9 cellular contexts compared by ENCODE assay signal in the genomic region with DNA sequence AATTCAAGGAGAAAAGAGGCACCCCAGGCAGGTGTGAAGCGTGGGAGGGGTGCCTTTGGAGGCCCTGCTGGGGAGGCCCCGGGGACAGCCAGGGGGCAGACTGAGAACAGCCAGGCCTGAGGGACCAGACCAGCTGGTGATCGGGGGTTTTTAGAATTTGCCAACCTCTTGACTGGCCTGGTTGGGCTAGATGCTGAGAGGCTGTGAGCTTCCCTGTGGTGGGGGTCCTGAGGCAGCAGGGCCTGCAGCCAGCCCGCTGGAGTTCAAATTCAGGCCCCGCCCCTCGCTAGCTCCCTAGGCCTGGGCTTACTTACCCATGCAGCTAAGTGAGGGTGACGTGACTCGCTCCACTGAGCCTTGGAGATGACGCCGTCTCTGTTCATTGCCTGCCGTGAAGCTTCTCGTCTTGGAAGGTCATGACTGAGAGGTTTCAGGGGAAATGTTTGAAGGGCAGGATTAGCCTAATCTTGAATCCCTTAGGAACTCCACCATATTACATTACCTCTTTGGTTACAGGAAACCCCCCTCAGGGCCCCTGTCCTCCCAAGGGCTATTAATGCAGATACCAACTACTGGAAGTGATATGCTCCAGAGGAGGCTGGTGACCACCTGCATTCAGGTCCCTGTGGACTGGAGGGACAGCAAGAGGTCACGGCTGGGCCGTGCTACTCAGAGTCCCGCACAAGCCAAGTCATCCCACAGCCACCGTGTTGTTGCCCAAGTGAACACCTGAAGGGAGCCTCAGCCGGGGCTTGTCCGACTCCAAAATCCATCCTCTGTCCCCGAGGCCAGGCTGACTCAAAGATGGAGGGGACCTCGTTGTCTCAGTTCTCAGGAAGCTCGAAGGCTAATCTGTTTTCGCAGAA.
DNase-seq lines count a peak whose midpoint lies in the region; ATAC-seq and TF ChIP-seq lines count a peak whose summit lies in the region.
"Had no signal": no experiment of that assay in that cellular context is flagged by ENCODE, and none has a peak within 500 bp of the region (broad histone marks: within the 10 kb centered on the region; RNA-seq: fewer than 3 reads in every experiment).

No MANE protein-coding gene starts in this region.

- H3K27me3 ChIP-seq in BLaER1 treated with 17β-estradiol and CSF1 and Interleukin-3, amounts not matched to agents 10 nM and 100 nM = no peaks in the 10 kb centered on the region
- H3K27me3 ChIP-seq in OCI-LY3 (ENCODE audit: low read depth, low read length) = no peaks in the 10 kb centered on the region

- ATAC-seq in GM18909 (IDR thresholded peaks at IDR 0.05; ENCODE audit: poor library complexity, unreplicated experiment) = peak; percentile 41
- peak; percentile 37 for ATAC-seq in HG02763 (IDR thresholded peaks at IDR 0.05; ENCODE audit: unreplicated experiment)
- ATAC-seq in GM18858 (IDR thresholded peaks at IDR 0.05; ENCODE audit: unreplicated experiment) = no peak

- peaks cover 0 to 5% (median 0%) of the 10 kb centered on the region in 11 experiments; a peak in 1 of 22 replicates for H3K36me3 ChIP-seq in BLaER1 treated with 17β-estradiol and CSF1 and Interleukin-3, amounts not matched to agents 10 nM and 100 nM
- peaks cover 16% of the 10 kb centered on the region for H3K36me3 ChIP-seq in OCI-LY3 (replicated peaks; ENCODE audit: low read depth, low read length)

- H3K79me2 ChIP-seq in OCI-LY3 (ENCODE audit: low read length) = peaks cover 3% of the 10 kb centered on the region

- no peak overlapping the region for H2AFZ ChIP-seq in OCI-LY3 (ENCODE audit: low read depth, low read length)

- H3K9me3 ChIP-seq in BLaER1 treated with 17β-estradiol and CSF1 and Interleukin-3, amounts not matched to agents 10 nM and 100 nM (replicated peaks in 1 of 11) = peaks cover 13 to 22% (median 17%) of the 10 kb centered on the region in 11 experiments
- peaks cover 4% of the 10 kb centered on the region; the same call in 1 of the 2 replicates for H3K9me3 ChIP-seq in OCI-LY3 (ENCODE audit: insufficient read depth, low read length)

- H3K4me2 ChIP-seq in BLaER1 treated with 17β-estradiol and CSF1 and Interleukin-3, amounts not matched to agents 10 nM and 100 nM = peak overlapping the region; percentile 75 to 89 (median 82)
- H3K4me2 ChIP-seq in OCI-LY3 (ENCODE audit: low read length) = peak overlapping the region; percentile 77

- peak; percentile 21; the same call in 1 of the 2 replicates for TF ChIP-seq CTCF in OCI-LY3 (IDR thresholded peaks at IDR 0.05; ENCODE audit: low read depth, low read length)

- peak overlapping the region in 3 of 11 experiments; percentile 16 to 35 (median 34); a peak in 4 of 22 replicates for H3K9ac ChIP-seq in BLaER1 treated with 17β-estradiol and CSF1 and Interleukin-3, amounts not matched to agents 10 nM and 100 nM
- peak overlapping the region; percentile 98 for H3K9ac ChIP-seq in OCI-LY3 (ENCODE audit: low read length)

- H3K4me3 ChIP-seq in BLaER1 treated with 17β-estradiol and CSF1 and Interleukin-3, amounts not matched to agents 10 nM and 100 nM = no peak overlapping the region
- peak overlapping the region; percentile 60 for H3K4me3 ChIP-seq in OCI-LY3 (ENCODE audit: low read length)

- DNase-seq in AG08396 (ENCODE audit: low spot score) (no peak), superior temporal gyrus (ENCODE audit: extremely low spot score) (no peak), NCI-H2107 treated with DMSO at 0.1 percent for 48 hours (lab: John Stamatoyannopoulos, UW; ENCODE audit: unreplicated experiment) (no peak)

- peaks cover 44 to 62% (median 58%) of the 10 kb centered on the region in 10 experiments for H3K4me1 ChIP-seq in BLaER1 treated with 17β-estradiol and CSF1 and Interleukin-3, amounts not matched to agents 10 nM and 100 nM
- H3K4me1 ChIP-seq in OCI-LY3 (ENCODE audit: low read length) = peaks cover 91% of the 10 kb centered on the region

- H3K27ac ChIP-seq in BLaER1 treated with 17β-estradiol and CSF1 and Interleukin-3, amounts not matched to agents 10 nM and 100 nM = peak overlapping the region in 6 of 11 experiments; percentile 3 to 52 (median 24); a peak in 6 of 22 replicates
- H3K27ac ChIP-seq in OCI-LY3 (ENCODE audit: low read length) = peak overlapping the region; percentile 100
- H3K27ac ChIP-seq: C4-2B had no signal

- no peaks in the 10 kb centered on the region for H4K20me1 ChIP-seq in BLaER1 treated with 17β-estradiol and CSF1 and Interleukin-3, amounts not matched to agents 10 nM and 100 nM
- no peaks in the 10 kb centered on the region for H4K20me1 ChIP-seq in OCI-LY3 (ENCODE audit: insufficient read depth, low read length)
